ENCODE assay signal across 1 cellular context in genomic region chrX:138034136-138034535, GRCh38.
TF ChIP-seq lines count a peak whose summit lies in the region.

No MANE protein-coding gene starts in this region.

TF ChIP-seq in WTC11, 78 proteins besides CTCF, POLR2A, EP300 and RAD21 (continued from another document):
- no peak for TF ChIP-seq GRHL2 (CRISPR knock-in tag; IDR thresholded peaks at IDR 0.05; ENCODE audit: insufficient replicate concordance, severe bottlenecking)
- no peak for TF ChIP-seq NFYB (CRISPR knock-in tag; conservative IDR thresholded peaks at IDR 0.05; ENCODE audit: low read depth)
- no peak for TF ChIP-seq SOX15 (CRISPR knock-in tag; IDR thresholded peaks at IDR 0.05)
- no peak for TF ChIP-seq GTF2I (CRISPR knock-in tag; conservative IDR thresholded peaks at IDR 0.05)
- no peak for TF ChIP-seq TCF7 (CRISPR knock-in tag; IDR thresholded peaks at IDR 0.05; ENCODE audit: low read depth)
- TF ChIP-seq, protein P1, sequence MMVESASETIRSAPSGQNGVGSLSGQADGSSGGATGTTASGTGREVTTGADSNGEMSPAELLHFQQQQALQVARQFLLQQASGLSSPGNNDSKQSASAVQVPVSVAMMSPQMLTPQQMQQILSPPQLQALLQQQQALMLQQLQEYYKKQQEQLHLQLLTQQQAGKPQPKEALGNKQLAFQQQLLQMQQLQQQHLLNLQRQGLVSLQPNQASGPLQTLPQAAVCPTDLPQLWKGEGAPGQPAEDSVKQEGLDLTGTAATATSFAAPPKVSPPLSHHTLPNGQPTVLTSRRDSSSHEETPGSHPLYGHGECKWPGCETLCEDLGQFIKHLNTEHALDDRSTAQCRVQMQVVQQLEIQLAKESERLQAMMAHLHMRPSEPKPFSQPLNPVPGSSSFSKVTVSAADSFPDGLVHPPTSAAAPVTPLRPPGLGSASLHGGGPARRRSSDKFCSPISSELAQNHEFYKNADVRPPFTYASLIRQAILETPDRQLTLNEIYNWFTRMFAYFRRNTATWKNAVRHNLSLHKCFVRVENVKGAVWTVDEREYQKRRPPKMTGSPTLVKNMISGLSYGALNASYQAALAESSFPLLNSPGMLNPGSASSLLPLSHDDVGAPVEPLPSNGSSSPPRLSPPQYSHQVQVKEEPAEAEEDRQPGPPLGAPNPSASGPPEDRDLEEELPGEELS (CRISPR knock-in tag; IDR thresholded peaks at IDR 0.05), result no peak
- TF ChIP-seq ZNF232 (CRISPR knock-in tag; IDR thresholded peaks at IDR 0.05), result no peak
- TF ChIP-seq ZNF219 (CRISPR knock-in tag; IDR thresholded peaks at IDR 0.05; ENCODE audit: borderline replicate concordance), result no peak
- TF ChIP-seq JUN (CRISPR knock-in tag; IDR thresholded peaks at IDR 0.05), result no peak
- no peak for TF ChIP-seq ERG (CRISPR knock-in tag; IDR thresholded peaks at IDR 0.05)
- TF ChIP-seq, protein P2, sequence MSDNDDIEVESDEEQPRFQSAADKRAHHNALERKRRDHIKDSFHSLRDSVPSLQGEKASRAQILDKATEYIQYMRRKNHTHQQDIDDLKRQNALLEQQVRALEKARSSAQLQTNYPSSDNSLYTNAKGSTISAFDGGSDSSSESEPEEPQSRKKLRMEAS (CRISPR knock-in tag; IDR thresholded peaks at IDR 0.05), result no peak
- TF ChIP-seq, protein P3, sequence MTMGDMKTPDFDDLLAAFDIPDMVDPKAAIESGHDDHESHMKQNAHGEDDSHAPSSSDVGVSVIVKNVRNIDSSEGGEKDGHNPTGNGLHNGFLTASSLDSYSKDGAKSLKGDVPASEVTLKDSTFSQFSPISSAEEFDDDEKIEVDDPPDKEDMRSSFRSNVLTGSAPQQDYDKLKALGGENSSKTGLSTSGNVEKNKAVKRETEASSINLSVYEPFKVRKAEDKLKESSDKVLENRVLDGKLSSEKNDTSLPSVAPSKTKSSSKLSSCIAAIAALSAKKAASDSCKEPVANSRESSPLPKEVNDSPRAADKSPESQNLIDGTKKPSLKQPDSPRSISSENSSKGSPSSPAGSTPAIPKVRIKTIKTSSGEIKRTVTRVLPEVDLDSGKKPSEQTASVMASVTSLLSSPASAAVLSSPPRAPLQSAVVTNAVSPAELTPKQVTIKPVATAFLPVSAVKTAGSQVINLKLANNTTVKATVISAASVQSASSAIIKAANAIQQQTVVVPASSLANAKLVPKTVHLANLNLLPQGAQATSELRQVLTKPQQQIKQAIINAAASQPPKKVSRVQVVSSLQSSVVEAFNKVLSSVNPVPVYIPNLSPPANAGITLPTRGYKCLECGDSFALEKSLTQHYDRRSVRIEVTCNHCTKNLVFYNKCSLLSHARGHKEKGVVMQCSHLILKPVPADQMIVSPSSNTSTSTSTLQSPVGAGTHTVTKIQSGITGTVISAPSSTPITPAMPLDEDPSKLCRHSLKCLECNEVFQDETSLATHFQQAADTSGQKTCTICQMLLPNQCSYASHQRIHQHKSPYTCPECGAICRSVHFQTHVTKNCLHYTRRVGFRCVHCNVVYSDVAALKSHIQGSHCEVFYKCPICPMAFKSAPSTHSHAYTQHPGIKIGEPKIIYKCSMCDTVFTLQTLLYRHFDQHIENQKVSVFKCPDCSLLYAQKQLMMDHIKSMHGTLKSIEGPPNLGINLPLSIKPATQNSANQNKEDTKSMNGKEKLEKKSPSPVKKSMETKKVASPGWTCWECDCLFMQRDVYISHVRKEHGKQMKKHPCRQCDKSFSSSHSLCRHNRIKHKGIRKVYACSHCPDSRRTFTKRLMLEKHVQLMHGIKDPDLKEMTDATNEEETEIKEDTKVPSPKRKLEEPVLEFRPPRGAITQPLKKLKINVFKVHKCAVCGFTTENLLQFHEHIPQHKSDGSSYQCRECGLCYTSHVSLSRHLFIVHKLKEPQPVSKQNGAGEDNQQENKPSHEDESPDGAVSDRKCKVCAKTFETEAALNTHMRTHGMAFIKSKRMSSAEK (CRISPR knock-in tag; IDR thresholded peaks at IDR 0.05; ENCODE audit: borderline replicate concordance), result no peak
- TF ChIP-seq GABPB1 (CRISPR knock-in tag; IDR thresholded peaks at IDR 0.05), result no peak
- TF ChIP-seq ZNF121 (CRISPR knock-in tag; IDR thresholded peaks at IDR 0.05), result no peak
- TF ChIP-seq STAT6 (CRISPR knock-in tag; conservative IDR thresholded peaks at IDR 0.05; ENCODE audit: low read depth), result no peak
- TF ChIP-seq OVOL2 (CRISPR knock-in tag; IDR thresholded peaks at IDR 0.05; ENCODE audit: borderline replicate concordance), result no peak
TF ChIP-seq in WTC11: peak in this region for 0.
